ENCODE assay signal across 1 cellular context in the genomic region with DNA sequence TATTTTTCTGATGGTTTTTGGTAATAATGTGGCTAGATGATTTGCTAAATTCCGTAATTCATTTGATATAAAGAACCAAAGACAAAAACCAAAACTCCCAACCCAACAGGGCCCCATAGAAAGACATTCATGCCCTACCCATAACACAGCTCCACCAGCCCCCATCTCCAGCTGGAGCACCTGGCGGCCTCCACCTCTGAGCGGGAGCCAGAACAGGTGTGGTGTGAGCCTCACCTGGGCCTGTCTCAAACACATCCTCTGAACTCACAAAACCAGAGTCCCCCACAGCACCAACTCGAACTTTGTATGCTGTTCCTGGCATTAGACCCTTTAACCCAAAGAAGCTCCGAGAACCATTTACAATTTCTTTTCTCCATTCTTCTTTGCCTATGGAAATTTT.
TF ChIP-seq lines count a peak whose summit lies in the region.

No MANE protein-coding gene starts in this region.

TF ChIP-seq in WTC11, 78 proteins besides CTCF, POLR2A, EP300 and RAD21 (continued from another document):
- TF ChIP-seq AR (CRISPR knock-in tag; IDR thresholded peaks at IDR 0.05), result no peak
- TF ChIP-seq ZNF512 (CRISPR knock-in tag; IDR thresholded peaks at IDR 0.05; ENCODE audit: borderline replicate concordance), result no peak
- no peak for TF ChIP-seq STAT6 (CRISPR knock-in tag; conservative IDR thresholded peaks at IDR 0.05; ENCODE audit: low read depth)
- no peak for TF ChIP-seq SMAD4 (CRISPR knock-in tag; IDR thresholded peaks at IDR 0.05)
- TF ChIP-seq E2F5 (CRISPR knock-in tag; IDR thresholded peaks at IDR 0.05), result no peak
